1 cellular context compared by ENCODE assay signal in genomic region chr12:112809684-112810083, GRCh38.
TF ChIP-seq lines count a peak whose summit lies in the region.

No MANE protein-coding gene starts in this region.

TF ChIP-seq in GM23338, 12 proteins besides CTCF, POLR2A, EP300 and RAD21 (continued from another document):
- no peak for TF ChIP-seq ZNF462 (CRISPR knock-in tag; IDR thresholded peaks at IDR 0.05)
- no peak for TF ChIP-seq ZNF331 (CRISPR knock-in tag; IDR thresholded peaks at IDR 0.05; ENCODE audit: low read depth)
- no peak for TF ChIP-seq ETS1 (IDR thresholded peaks at IDR 0.05)
- no peak for TF ChIP-seq REST (IDR thresholded peaks at IDR 0.05; ENCODE audit: unreplicated experiment)
- TF ChIP-seq EZH2 (IDR thresholded peaks at IDR 0.05; ENCODE audit: low read depth, unreplicated experiment) = no peak
